18 cellular contexts compared by ENCODE assay signal in the genomic region with DNA sequence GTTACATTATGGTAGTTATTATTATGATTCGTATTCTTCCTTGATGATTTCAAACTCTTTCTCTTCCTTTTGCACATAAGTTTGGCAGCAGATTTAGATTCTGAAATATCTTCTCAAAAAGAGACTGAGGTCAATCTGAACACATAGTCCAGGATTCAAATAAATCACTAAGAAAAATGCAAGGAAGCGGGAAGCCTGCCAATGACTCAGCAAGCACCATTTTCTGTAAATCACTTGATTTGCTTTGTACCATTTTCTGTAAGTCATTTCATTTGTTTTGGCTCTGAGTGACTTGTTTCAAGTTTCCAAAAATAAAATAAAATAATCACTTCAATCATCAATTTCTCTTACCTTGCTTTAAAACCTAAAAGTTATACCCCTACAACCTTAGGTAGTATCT. TPM values are rescaled to one million over a fixed set of nuclear protein-coding genes. Genes with fewer than 3 reads are reported as not detected.
DNase-seq lines count a peak whose midpoint lies in the region; TF ChIP-seq lines count a peak whose summit lies in the region.
"Had no signal": no experiment of that assay in that cellular context is flagged by ENCODE, and none has a peak within 500 bp of the region (broad histone marks: within the 10 kb centered on the region; RNA-seq: fewer than 3 reads in every experiment).

No MANE protein-coding gene starts in this region.

- H3K4me1 ChIP-seq in mesenchymal stem cell (ENCODE audit: control insufficient read depth, insufficient read depth, low read depth, low read length): peaks cover 2% of the 10 kb centered on the region
- H3K4me1 ChIP-seq: HAP-1 had no signal

- no peak overlapping the region for H2AFZ ChIP-seq in mesenchymal stem cell (ENCODE audit: low read depth, low read length)
- H2AFZ ChIP-seq: PC-9 had no signal

- no peak for TF ChIP-seq EP300 in Ishikawa (IDR thresholded peaks at IDR 0.05; ENCODE audit: borderline replicate concordance)

- TF ChIP-seq RAD21 in Ishikawa (IDR thresholded peaks at IDR 0.05; ENCODE audit: low read depth): no peak

- peak overlapping the region; percentile 37 for H3K9ac ChIP-seq in mesenchymal stem cell (ENCODE audit: low read length)

- no peaks in the 10 kb centered on the region for H3K27me3 ChIP-seq in mesenchymal stem cell (ENCODE audit: control insufficient read depth in 1 of 2, insufficient read depth in 1 of 2, low read length in 2 of 2)
- H3K27me3 ChIP-seq: gastroesophageal sphincter had no signal

- WGBS in mesenchymal stem cell: 67% methylated on average over 1 of the region's 2 CpGs

- H2BK15ac ChIP-seq in mesenchymal stem cell (ENCODE audit: low read depth, poor library complexity, severe bottlenecking): no peak overlapping the region

- H2BK120ac ChIP-seq in mesenchymal stem cell (ENCODE audit: low read depth, low read length): no peak overlapping the region

- peaks cover 28% of the 10 kb centered on the region for H3K4me1 Mint-ChIP-seq in chondrocyte (ENCODE audit: low read depth)
- H3K4me1 Mint-ChIP-seq: activated CD4-positive, alpha-beta memory T cell treated with anti-CD3 and anti-CD28 coated beads, Interleukin-2, amount 10 ng/mL, durations not matched to agents 7 days and 5 days; stimulated activated memory B cell treated with anti-CD40 and anti-IgM and Interleukin-4, amounts not matched to agents 10 μg/mL and 1 μg/mL and 100 μg/mL, for 72 hours had no signal

- H3K9me3 Mint-ChIP-seq in chondrocyte (ENCODE audit: low read depth): peaks cover 3% of the 10 kb centered on the region
- H3K9me3 Mint-ChIP-seq: activated CD4-positive, alpha-beta memory T cell treated with anti-CD3 and anti-CD28 coated beads, Interleukin-2, amount 10 ng/mL, durations not matched to agents 7 days and 5 days; activated T-helper 1 cell treated with anti-CD3 and anti-CD28 coated beads, Interleukin-12 subunit alpha, Interleukin-12 subunit beta, Interleukin-2, Interleukin-4 antibody, amounts not matched to agents 30 ng/mL and 10 ng/mL and 1 ng/mL, durations not matched to agents 14 hours and 24 hours and 36 hours had no signal

- no peak overlapping the region for H4K8ac ChIP-seq in mesenchymal stem cell (ENCODE audit: low read length)

- no peak overlapping the region for H3K4me2 ChIP-seq in mesenchymal stem cell (ENCODE audit: low read length, poor library complexity, severe bottlenecking)
- H3K4me2 ChIP-seq: PC-9 had no signal

- H2AK5ac ChIP-seq in mesenchymal stem cell (ENCODE audit: low read length, severe bottlenecking): no peak overlapping the region

- no peak overlapping the region for H3K4ac ChIP-seq in mesenchymal stem cell (ENCODE audit: low read depth in 1 of 2, low read length in 2 of 2)

- no peaks in the 10 kb centered on the region for H3K9me3 ChIP-seq in mesenchymal stem cell (ENCODE audit: control insufficient read depth, low read length)
- H3K9me3 ChIP-seq: gastroesophageal sphincter, HAP-1 had no signal

- DNase-seq in AG10803 (ENCODE audit: low read depth) (peak; percentile 84), chondrocyte (ENCODE audit: low spot score) (no peak), mesenchymal stem cell (peak; percentile 65), RPMI8226 (no peak), NCI-H1105 treated with DMSO at 0.1 percent for 48 hours (lab: John Stamatoyannopoulos, UW) (no peak), AG08396 (ENCODE audit: low spot score) (no peak)
- no peak for DNase-seq in stimulated activated CD4-positive, alpha-beta T cell treated with anti-CD3 and anti-CD28 coated beads, Interleukin-4, amount 100 ng/mL, for 4 hours
- DNase-seq: activated CD4-positive, alpha-beta memory T cell treated with anti-CD3 and anti-CD28 coated beads, Interleukin-2, amount 10 ng/mL, durations not matched to agents 7 days and 5 days; mesendoderm; NCI-H1436; NCI-H510A treated with DMSO at 0.1 percent for 48 hours; PC-9 had no signal

- H3K27me3 Mint-ChIP-seq in chondrocyte (ENCODE audit: low read depth): no peaks in the 10 kb centered on the region

- H3K4me3 ChIP-seq in AG10803 (ENCODE audit: low read length): no peak overlapping the region
- H3K4me3 ChIP-seq in mesenchymal stem cell (ENCODE audit: insufficient read depth in 1 of 2, low read depth in 1 of 2, low read length in 2 of 2): peak overlapping the region in 1 of 2 experiments; percentile 5
- H3K4me3 ChIP-seq: gastroesophageal sphincter, HAP-1, K562, PC-9 had no signal

- no peaks in the 10 kb centered on the region for H3K79me1 ChIP-seq in mesenchymal stem cell (replicated peaks; ENCODE audit: low read length, poor library complexity, severe bottlenecking)

- no peak overlapping the region for H3K14ac ChIP-seq in mesenchymal stem cell (ENCODE audit: low read length in 2 of 2)

- no peak overlapping the region for H3K4me3 Mint-ChIP-seq in chondrocyte (ENCODE audit: unreplicated experiment)
- H3K4me3 Mint-ChIP-seq: activated CD4-positive, alpha-beta memory T cell treated with anti-CD3 and anti-CD28 coated beads, Interleukin-2, amount 10 ng/mL, durations not matched to agents 7 days and 5 days; activated T-helper 1 cell treated with anti-CD3 and anti-CD28 coated beads, Interleukin-12 subunit alpha, Interleukin-12 subunit beta, Interleukin-2, Interleukin-4 antibody, amounts not matched to agents 30 ng/mL and 10 ng/mL and 1 ng/mL, durations not matched to agents 14 hours and 24 hours and 36 hours; stimulated activated memory B cell treated with anti-CD40 and anti-IgM and Interleukin-4, amounts not matched to agents 10 μg/mL and 1 μg/mL and 100 μg/mL, for 72 hours had no signal

- no peak overlapping the region for H3K23ac ChIP-seq in mesenchymal stem cell (ENCODE audit: low read length in 2 of 2)

- H3K27ac Mint-ChIP-seq in chondrocyte (ENCODE audit: unreplicated experiment): peak overlapping the region; percentile 66
- H3K27ac Mint-ChIP-seq: activated CD4-positive, alpha-beta memory T cell treated with anti-CD3 and anti-CD28 coated beads, Interleukin-2, amount 10 ng/mL, durations not matched to agents 7 days and 5 days; activated T-helper 1 cell treated with anti-CD3 and anti-CD28 coated beads, Interleukin-12 subunit alpha, Interleukin-12 subunit beta, Interleukin-2, Interleukin-4 antibody, amounts not matched to agents 30 ng/mL and 10 ng/mL and 1 ng/mL, durations not matched to agents 14 hours and 24 hours and 36 hours; stimulated activated memory B cell treated with anti-CD40 and anti-IgM and Interleukin-4, amounts not matched to agents 10 μg/mL and 1 μg/mL and 100 μg/mL, for 72 hours had no signal

- TF ChIP-seq CTCF in AG10803 (conservative IDR thresholded peaks at IDR 0.05; ENCODE audit: low read length) (no peak), chondrocyte (IDR thresholded peaks at IDR 0.05) (no peak)

- no peak overlapping the region for H4K91ac ChIP-seq in mesenchymal stem cell (ENCODE audit: low read length)

- no peak overlapping the region for H2BK5ac ChIP-seq in mesenchymal stem cell (ENCODE audit: low read depth, low read length, poor library complexity, severe bottlenecking)

- no peak overlapping the region for H2BK12ac ChIP-seq in mesenchymal stem cell (ENCODE audit: low read length in 2 of 2)

- H3K36me3 Mint-ChIP-seq in chondrocyte (ENCODE audit: low read depth): no peaks in the 10 kb centered on the region
- H3K36me3 Mint-ChIP-seq: stimulated activated memory B cell treated with anti-CD40 and anti-IgM and Interleukin-4, amounts not matched to agents 10 μg/mL and 1 μg/mL and 100 μg/mL, for 72 hours had no signal

- H3K27ac ChIP-seq in mesenchymal stem cell (ENCODE audit: low read length, poor library complexity, severe bottlenecking): no peak overlapping the region
- H3K27ac ChIP-seq: PC-9 had no signal

- H3K36me3 ChIP-seq in mesenchymal stem cell (ENCODE audit: control insufficient read depth in 1 of 2, insufficient read depth in 2 of 2, low read depth in 1 of 2, low read length in 2 of 2): no peaks in the 10 kb centered on the region
- H3K36me3 ChIP-seq: gastroesophageal sphincter, HAP-1 had no signal

- no peak overlapping the region for H3K18ac ChIP-seq in mesenchymal stem cell (ENCODE audit: low read depth in 1 of 2, low read length in 2 of 2)

TF ChIP-seq in Ishikawa, 13 proteins besides CTCF, POLR2A, EP300 and RAD21:
- TF ChIP-seq NFIC (IDR thresholded peaks at IDR 0.05) (peak; percentile 20; the same call in 1 of the 2 replicates), EGR1 (IDR thresholded peaks at IDR 0.05) (no peak)
TF ChIP-seq in Ishikawa: peak in this region for 1.

RNA-seq across cellular contexts. Expression of gene GLIS3, which starts 24.6 kb away (rescaled TPM):
- 21.2 to 28.4 TPM (median 27.9 TPM) in 3 replicates for total RNA-seq in chondrocyte
- polyA plus RNA-seq in mesenchymal stem cell (2013, experiment 1 of 2): 19.0 TPM
- 18.8 TPM for polyA plus RNA-seq in mesenchymal stem cell (2013, experiment 2 of 2)

Comparison
In these comparisons a context has a peak if more than half of its experiments do, and no peak if none do; other contexts are left out.
1. DNase-seq: peak in AG10803 (single experiment) and mesenchymal stem cell (single experiment); none in chondrocyte (single experiment), stimulated activated CD4-positive, alpha-beta T cell treated with anti-CD3 and anti-CD28 coated beads, Interleukin-4, amount 100 ng/mL, for 4 hours (0 of 2), RPMI8226 (single experiment), NCI-H1105 treated with DMSO at 0.1 percent for 48 hours (single experiment) and AG08396 (single experiment).